In the genomic region with DNA sequence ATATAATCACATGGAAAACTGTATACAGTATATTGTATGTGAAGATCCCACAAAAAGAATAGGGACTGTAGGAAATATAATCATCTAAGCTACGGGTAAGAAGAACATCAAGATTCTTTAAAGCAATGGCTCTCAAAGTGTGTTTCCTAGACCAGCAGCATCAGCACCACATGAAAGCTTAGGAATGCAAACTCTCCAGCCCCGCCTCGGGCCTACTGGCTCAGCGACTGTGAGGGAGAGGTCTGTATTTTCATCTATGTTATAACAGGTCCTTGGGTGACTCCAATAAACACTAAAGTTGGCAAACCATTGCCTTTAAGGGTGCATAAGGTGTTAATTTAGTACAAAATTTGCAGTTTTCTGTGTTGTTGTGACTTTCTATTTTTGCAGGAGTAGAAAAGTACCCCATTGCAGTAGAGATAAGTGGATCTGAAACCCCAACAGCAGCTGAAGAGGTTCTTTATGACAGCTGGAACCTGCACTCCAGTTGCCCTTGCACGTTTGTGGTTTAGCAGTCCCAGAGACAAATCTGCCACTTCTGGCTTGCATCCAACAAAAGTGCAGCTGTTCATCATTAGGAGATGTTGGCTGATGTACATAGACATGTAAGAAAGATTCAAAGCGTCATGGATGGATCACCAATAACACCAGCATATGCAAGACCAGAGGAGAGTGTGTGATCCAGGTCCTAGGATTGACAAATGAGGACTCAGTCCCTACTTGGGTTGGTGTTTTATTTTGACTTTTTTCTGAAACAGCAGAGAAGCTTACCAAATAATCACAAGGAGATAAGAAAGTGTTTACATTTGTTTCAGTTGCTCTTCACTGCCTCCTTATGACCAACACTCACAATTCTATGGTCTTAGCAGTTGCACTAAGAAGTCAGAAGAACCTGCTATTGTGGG, we compare ENCODE assay signal across 1 cellular context.
TF ChIP-seq lines count a peak whose summit lies in the region.

No MANE protein-coding gene starts in this region.

TF ChIP-seq in GM12878, 131 proteins besides CTCF, POLR2A, EP300 and RAD21 (continues in another document):
- peak; percentile 94 to 97 for TF ChIP-seq IKZF2 (IDR thresholded peaks at IDR 0.05)
- TF ChIP-seq WRNIP1 (IDR thresholded peaks at IDR 0.05; ENCODE audit: borderline replicate concordance, low read depth, low read length), result no peak
- TF ChIP-seq, protein P1, sequence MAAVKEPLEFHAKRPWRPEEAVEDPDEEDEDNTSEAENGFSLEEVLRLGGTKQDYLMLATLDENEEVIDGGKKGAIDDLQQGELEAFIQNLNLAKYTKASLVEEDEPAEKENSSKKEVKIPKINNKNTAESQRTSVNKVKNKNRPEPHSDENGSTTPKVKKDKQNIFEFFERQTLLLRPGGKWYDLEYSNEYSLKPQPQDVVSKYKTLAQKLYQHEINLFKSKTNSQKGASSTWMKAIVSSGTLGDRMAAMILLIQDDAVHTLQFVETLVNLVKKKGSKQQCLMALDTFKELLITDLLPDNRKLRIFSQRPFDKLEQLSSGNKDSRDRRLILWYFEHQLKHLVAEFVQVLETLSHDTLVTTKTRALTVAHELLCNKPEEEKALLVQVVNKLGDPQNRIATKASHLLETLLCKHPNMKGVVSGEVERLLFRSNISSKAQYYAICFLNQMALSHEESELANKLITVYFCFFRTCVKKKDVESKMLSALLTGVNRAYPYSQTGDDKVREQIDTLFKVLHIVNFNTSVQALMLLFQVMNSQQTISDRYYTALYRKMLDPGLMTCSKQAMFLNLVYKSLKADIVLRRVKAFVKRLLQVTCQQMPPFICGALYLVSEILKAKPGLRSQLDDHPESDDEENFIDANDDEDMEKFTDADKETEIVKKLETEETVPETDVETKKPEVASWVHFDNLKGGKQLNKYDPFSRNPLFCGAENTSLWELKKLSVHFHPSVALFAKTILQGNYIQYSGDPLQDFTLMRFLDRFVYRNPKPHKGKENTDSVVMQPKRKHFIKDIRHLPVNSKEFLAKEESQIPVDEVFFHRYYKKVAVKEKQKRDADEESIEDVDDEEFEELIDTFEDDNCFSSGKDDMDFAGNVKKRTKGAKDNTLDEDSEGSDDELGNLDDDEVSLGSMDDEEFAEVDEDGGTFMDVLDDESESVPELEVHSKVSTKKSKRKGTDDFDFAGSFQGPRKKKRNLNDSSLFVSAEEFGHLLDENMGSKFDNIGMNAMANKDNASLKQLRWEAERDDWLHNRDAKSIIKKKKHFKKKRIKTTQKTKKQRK (IDR thresholded peaks at IDR 0.05; ENCODE audit: low read depth, low read length), result no peak
- TF ChIP-seq HDAC6 (IDR thresholded peaks at IDR 0.05; ENCODE audit: unreplicated experiment), result no peak
- TF ChIP-seq TCF7 (IDR thresholded peaks at IDR 0.05; ENCODE audit: borderline replicate concordance), result no peak
- TF ChIP-seq ZNF217 (IDR thresholded peaks at IDR 0.05), result no peak
- no peak for TF ChIP-seq EZH2 (IDR thresholded peaks at IDR 0.05; ENCODE audit: borderline replicate concordance, control insufficient read depth, low read depth, low read length)
- no peak for TF ChIP-seq RCOR1 (conservative IDR thresholded peaks at IDR 0.05; ENCODE audit: low read depth, low read length)
- TF ChIP-seq SREBF2 (IDR thresholded peaks at IDR 0.05; ENCODE audit: low read length), result no peak
- TF ChIP-seq PAX5 (IDR thresholded peaks at IDR 0.05; ENCODE audit: borderline replicate concordance, low read depth, low read length), result peak; percentile 95
- no peak for TF ChIP-seq LARP7 (IDR thresholded peaks at IDR 0.05)
- TF ChIP-seq TBL1XR1 (IDR thresholded peaks at IDR 0.05; ENCODE audit: low read depth, low read length), result peak; percentile 44; the same call in 1 of the 2 replicates
- TF ChIP-seq, protein P2, sequence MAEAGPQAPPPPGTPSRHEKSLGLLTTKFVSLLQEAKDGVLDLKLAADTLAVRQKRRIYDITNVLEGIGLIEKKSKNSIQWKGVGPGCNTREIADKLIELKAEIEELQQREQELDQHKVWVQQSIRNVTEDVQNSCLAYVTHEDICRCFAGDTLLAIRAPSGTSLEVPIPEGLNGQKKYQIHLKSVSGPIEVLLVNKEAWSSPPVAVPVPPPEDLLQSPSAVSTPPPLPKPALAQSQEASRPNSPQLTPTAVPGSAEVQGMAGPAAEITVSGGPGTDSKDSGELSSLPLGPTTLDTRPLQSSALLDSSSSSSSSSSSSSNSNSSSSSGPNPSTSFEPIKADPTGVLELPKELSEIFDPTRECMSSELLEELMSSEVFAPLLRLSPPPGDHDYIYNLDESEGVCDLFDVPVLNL (IDR thresholded peaks at IDR 0.05; ENCODE audit: low read depth, low read length), result no peak
- no peak for TF ChIP-seq JUND (IDR thresholded peaks at IDR 0.05; ENCODE audit: low read depth, low read length)
- no peak for TF ChIP-seq POLR2AphosphoS2 (IDR thresholded peaks at IDR 0.05; ENCODE audit: low read depth, low read length)
- no peak for TF ChIP-seq ZNF622 (IDR thresholded peaks at IDR 0.05)
- TF ChIP-seq MXI1 (IDR thresholded peaks at IDR 0.05; ENCODE audit: low read depth, low read length), result no peak
- TF ChIP-seq, protein P3, sequence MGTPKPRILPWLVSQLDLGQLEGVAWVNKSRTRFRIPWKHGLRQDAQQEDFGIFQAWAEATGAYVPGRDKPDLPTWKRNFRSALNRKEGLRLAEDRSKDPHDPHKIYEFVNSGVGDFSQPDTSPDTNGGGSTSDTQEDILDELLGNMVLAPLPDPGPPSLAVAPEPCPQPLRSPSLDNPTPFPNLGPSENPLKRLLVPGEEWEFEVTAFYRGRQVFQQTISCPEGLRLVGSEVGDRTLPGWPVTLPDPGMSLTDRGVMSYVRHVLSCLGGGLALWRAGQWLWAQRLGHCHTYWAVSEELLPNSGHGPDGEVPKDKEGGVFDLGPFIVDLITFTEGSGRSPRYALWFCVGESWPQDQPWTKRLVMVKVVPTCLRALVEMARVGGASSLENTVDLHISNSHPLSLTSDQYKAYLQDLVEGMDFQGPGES (IDR thresholded peaks at IDR 0.05), result no peak
- TF ChIP-seq, protein P4, sequence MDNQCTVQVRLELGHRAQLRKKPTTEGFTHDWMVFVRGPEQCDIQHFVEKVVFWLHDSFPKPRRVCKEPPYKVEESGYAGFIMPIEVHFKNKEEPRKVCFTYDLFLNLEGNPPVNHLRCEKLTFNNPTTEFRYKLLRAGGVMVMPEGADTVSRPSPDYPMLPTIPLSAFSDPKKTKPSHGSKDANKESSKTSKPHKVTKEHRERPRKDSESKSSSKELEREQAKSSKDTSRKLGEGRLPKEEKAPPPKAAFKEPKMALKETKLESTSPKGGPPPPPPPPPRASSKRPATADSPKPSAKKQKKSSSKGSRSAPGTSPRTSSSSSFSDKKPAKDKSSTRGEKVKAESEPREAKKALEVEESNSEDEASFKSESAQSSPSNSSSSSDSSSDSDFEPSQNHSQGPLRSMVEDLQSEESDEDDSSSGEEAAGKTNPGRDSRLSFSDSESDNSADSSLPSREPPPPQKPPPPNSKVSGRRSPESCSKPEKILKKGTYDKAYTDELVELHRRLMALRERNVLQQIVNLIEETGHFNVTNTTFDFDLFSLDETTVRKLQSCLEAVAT (IDR thresholded peaks at IDR 0.05), result peak; percentile 69; the same call in 1 of the 2 replicates
- TF ChIP-seq, protein P5, sequence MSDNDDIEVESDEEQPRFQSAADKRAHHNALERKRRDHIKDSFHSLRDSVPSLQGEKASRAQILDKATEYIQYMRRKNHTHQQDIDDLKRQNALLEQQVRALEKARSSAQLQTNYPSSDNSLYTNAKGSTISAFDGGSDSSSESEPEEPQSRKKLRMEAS (IDR thresholded peaks at IDR 0.05; ENCODE audit: low read depth, low read length), result no peak
- TF ChIP-seq YBX1 (IDR thresholded peaks at IDR 0.05), result no peak
- TF ChIP-seq SMC3 (IDR thresholded peaks at IDR 0.05; ENCODE audit: borderline replicate concordance, low read length), result no peak
- no peak for TF ChIP-seq SUZ12 (IDR thresholded peaks at IDR 0.05; ENCODE audit: unreplicated experiment)
- TF ChIP-seq MEF2A (IDR thresholded peaks at IDR 0.05; ENCODE audit: insufficient read depth, low read depth, low read length), result peak; percentile 81
- TF ChIP-seq HCFC1 (IDR thresholded peaks at IDR 0.05; ENCODE audit: low read length), result no peak
- TF ChIP-seq, protein P6, sequence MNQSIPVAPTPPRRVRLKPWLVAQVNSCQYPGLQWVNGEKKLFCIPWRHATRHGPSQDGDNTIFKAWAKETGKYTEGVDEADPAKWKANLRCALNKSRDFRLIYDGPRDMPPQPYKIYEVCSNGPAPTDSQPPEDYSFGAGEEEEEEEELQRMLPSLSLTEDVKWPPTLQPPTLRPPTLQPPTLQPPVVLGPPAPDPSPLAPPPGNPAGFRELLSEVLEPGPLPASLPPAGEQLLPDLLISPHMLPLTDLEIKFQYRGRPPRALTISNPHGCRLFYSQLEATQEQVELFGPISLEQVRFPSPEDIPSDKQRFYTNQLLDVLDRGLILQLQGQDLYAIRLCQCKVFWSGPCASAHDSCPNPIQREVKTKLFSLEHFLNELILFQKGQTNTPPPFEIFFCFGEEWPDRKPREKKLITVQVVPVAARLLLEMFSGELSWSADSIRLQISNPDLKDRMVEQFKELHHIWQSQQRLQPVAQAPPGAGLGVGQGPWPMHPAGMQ (IDR thresholded peaks at IDR 0.05; ENCODE audit: borderline replicate concordance), result no peak
- TF ChIP-seq ASH2L (IDR thresholded peaks at IDR 0.05; ENCODE audit: borderline replicate concordance, low read depth), result no peak
- peak; percentile 52; the same call in 1 of the 2 replicates for TF ChIP-seq YY1 (IDR thresholded peaks at IDR 0.05; ENCODE audit: low read depth, low read length)
- TF ChIP-seq HDAC2 (IDR thresholded peaks at IDR 0.05), result no peak
- TF ChIP-seq EGR1 (IDR thresholded peaks at IDR 0.05; ENCODE audit: borderline replicate concordance in 1 of 2, low read depth in 2 of 2, low read length in 2 of 2), result no peak
- peak; percentile 94 for TF ChIP-seq DPF2 (IDR thresholded peaks at IDR 0.05)
- TF ChIP-seq ZNF24 (IDR thresholded peaks at IDR 0.05), result no peak
- no peak for TF ChIP-seq STAT1 (conservative IDR thresholded peaks at IDR 0.05)
- TF ChIP-seq, protein P7, sequence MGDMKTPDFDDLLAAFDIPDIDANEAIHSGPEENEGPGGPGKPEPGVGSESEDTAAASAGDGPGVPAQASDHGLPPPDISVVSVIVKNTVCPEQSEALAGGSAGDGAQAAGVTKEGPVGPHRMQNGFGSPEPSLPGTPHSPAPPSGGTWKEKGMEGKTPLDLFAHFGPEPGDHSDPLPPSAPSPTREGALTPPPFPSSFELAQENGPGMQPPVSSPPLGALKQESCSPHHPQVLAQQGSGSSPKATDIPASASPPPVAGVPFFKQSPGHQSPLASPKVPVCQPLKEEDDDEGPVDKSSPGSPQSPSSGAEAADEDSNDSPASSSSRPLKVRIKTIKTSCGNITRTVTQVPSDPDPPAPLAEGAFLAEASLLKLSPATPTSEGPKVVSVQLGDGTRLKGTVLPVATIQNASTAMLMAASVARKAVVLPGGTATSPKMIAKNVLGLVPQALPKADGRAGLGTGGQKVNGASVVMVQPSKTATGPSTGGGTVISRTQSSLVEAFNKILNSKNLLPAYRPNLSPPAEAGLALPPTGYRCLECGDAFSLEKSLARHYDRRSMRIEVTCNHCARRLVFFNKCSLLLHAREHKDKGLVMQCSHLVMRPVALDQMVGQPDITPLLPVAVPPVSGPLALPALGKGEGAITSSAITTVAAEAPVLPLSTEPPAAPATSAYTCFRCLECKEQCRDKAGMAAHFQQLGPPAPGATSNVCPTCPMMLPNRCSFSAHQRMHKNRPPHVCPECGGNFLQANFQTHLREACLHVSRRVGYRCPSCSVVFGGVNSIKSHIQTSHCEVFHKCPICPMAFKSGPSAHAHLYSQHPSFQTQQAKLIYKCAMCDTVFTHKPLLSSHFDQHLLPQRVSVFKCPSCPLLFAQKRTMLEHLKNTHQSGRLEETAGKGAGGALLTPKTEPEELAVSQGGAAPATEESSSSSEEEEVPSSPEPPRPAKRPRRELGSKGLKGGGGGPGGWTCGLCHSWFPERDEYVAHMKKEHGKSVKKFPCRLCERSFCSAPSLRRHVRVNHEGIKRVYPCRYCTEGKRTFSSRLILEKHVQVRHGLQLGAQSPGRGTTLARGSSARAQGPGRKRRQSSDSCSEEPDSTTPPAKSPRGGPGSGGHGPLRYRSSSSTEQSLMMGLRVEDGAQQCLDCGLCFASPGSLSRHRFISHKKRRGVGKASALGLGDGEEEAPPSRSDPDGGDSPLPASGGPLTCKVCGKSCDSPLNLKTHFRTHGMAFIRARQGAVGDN (IDR thresholded peaks at IDR 0.05), result no peak
- TF ChIP-seq FOS (IDR thresholded peaks at IDR 0.05; ENCODE audit: borderline replicate concordance, extremely low read depth, insufficient read length), result no peak
- TF ChIP-seq, protein P8, sequence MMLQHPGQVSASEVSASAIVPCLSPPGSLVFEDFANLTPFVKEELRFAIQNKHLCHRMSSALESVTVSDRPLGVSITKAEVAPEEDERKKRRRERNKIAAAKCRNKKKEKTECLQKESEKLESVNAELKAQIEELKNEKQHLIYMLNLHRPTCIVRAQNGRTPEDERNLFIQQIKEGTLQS (IDR thresholded peaks at IDR 0.05; ENCODE audit: borderline replicate concordance, extremely low read depth, low read depth, low read length), result no peak
- TF ChIP-seq MEF2B (IDR thresholded peaks at IDR 0.05; ENCODE audit: partially characterized antibody, poor library complexity, severe bottlenecking), result peak; percentile 83
- TF ChIP-seq, protein P9, sequence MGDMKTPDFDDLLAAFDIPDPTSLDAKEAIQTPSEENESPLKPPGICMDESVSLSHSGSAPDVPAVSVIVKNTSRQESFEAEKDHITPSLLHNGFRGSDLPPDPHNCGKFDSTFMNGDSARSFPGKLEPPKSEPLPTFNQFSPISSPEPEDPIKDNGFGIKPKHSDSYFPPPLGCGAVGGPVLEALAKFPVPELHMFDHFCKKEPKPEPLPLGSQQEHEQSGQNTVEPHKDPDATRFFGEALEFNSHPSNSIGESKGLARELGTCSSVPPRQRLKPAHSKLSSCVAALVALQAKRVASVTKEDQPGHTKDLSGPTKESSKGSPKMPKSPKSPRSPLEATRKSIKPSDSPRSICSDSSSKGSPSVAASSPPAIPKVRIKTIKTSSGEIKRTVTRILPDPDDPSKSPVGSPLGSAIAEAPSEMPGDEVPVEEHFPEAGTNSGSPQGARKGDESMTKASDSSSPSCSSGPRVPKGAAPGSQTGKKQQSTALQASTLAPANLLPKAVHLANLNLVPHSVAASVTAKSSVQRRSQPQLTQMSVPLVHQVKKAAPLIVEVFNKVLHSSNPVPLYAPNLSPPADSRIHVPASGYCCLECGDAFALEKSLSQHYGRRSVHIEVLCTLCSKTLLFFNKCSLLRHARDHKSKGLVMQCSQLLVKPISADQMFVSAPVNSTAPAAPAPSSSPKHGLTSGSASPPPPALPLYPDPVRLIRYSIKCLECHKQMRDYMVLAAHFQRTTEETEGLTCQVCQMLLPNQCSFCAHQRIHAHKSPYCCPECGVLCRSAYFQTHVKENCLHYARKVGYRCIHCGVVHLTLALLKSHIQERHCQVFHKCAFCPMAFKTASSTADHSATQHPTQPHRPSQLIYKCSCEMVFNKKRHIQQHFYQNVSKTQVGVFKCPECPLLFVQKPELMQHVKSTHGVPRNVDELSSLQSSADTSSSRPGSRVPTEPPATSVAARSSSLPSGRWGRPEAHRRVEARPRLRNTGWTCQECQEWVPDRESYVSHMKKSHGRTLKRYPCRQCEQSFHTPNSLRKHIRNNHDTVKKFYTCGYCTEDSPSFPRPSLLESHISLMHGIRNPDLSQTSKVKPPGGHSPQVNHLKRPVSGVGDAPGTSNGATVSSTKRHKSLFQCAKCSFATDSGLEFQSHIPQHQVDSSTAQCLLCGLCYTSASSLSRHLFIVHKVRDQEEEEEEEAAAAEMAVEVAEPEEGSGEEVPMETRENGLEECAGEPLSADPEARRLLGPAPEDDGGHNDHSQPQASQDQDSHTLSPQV (IDR thresholded peaks at IDR 0.05), result no peak
- no peak for TF ChIP-seq ESRRA (IDR thresholded peaks at IDR 0.05; ENCODE audit: low read length)
